In the genomic region with DNA sequence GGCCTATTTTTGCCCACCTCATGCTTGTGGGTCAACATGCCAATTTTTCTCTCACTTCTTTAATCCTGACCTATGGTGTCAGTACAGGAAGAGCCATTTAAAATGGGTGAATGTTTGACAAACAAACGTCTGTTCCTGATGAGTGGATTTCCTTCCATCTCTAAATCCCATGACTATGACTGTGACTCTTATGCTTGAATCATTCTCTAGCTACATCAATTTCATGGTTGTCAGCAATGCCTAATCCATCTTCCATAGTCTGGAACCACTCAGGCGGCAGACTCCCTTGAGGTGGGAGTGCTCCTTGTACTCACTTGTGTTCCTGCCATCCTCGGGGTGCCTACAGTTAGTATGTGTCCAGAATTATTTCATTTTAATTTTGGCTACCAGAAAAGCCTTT, we compare ENCODE assay signal across 16 cellular contexts.
DNase-seq lines count a peak whose midpoint lies in the region; ATAC-seq and TF ChIP-seq lines count a peak whose summit lies in the region.
"Had no signal": no experiment of that assay in that cellular context is flagged by ENCODE, and none has a peak within 500 bp of the region (broad histone marks: within the 10 kb centered on the region; RNA-seq: fewer than 3 reads in every experiment).

No MANE protein-coding gene starts in this region.

- TF ChIP-seq CTCF in mammary epithelial cell (conservative IDR thresholded peaks at IDR 0.05 in 1 of 2, IDR thresholded peaks at IDR 0.05 in 1 of 2; ENCODE audit: extremely low read depth in 1 of 2, insufficient read depth in 1 of 2, low read depth in 1 of 2, low read length in 2 of 2) (no peak), breast epithelium (IDR thresholded peaks at IDR 0.05) (no peak), fibroblast of pulmonary artery (IDR thresholded peaks at IDR 0.05; ENCODE audit: low read length, missing control alignments) (no peak)

- H4K20me1 ChIP-seq in mammary epithelial cell (ENCODE audit: insufficient read depth, low read length): no peaks in the 10 kb centered on the region

- H3K4me3 ChIP-seq in mammary epithelial cell (replicated peaks in 1 of 3; ENCODE audit: insufficient read depth in 1 of 3, low read depth in 2 of 3, low read length in 3 of 3) (no peak overlapping the region), breast epithelium (no peak overlapping the region), fibroblast of pulmonary artery (replicated peaks; ENCODE audit: low read depth, low read length) (no peak overlapping the region)
- H3K4me3 ChIP-seq: esophagus squamous epithelium, mucosa of descending colon, transverse colon had no signal

- H3K27me3 ChIP-seq in mammary epithelial cell (ENCODE audit: insufficient read depth, low read length): no peaks in the 10 kb centered on the region
- H3K27me3 ChIP-seq in breast epithelium: peaks cover 0 to 49% of the 10 kb centered on the region in 2 donors
- H3K27me3 ChIP-seq: esophagus squamous epithelium, transverse colon had no signal

- H3K79me2 ChIP-seq in mammary epithelial cell (ENCODE audit: insufficient read depth, low read length): no peaks in the 10 kb centered on the region

- CTCF ChIA-PET in mammary epithelial cell (lab: Charles Lee; ENCODE audit: low non-redundant PET): no interaction called here

- no peak overlapping the region for H3K9ac ChIP-seq in mammary epithelial cell (ENCODE audit: insufficient read depth, low read length)

- intact Hi-C loops in mammary epithelial cell (cut with micrococcal nuclease): no loop called here
- intact Hi-C loops in breast epithelium (cut with DNase I; ENCODE audit: low total_unique reads): no loop called here

- H3K4me2 ChIP-seq in mammary epithelial cell (ENCODE audit: insufficient read depth, low read depth, low read length): no peak overlapping the region

- ATAC-seq in HG03025 (IDR thresholded peaks at IDR 0.05; ENCODE audit: low FRiP score, unreplicated experiment) (no peak), GM21390 (IDR thresholded peaks at IDR 0.05; ENCODE audit: unreplicated experiment) (no peak)
- ATAC-seq: mucosa of descending colon, Right ventricle myocardium inferior had no signal

- no peak overlapping the region for H2AFZ ChIP-seq in mammary epithelial cell (ENCODE audit: low read depth, low read length)

- TF ChIP-seq POLR2A in breast epithelium (IDR thresholded peaks at IDR 0.05): no peak

- DNase-seq in mammary epithelial cell (peak; percentile 2), breast epithelium (ENCODE audit: low spot score in 2 of 2) (no peak), SK-MEL-5 (ENCODE audit: low read depth, low spot score) (peak; percentile 92), fibroblast of pulmonary artery (ENCODE audit: low read depth) (peak; percentile 3), stromal cell of bone marrow (ENCODE audit: low read depth) (peak; percentile 37), NCI-H2227 treated with DMSO at 0.1 percent for 48 hours (lab: John Stamatoyannopoulos, UW) (no peak)
- DNase-seq: activated naive CD4-positive, alpha-beta T cell treated with anti-CD3 and anti-CD28 coated beads for 36 hours; cerebellar nuclear complex; esophagus squamous epithelium; mucosa of descending colon; NCI-H1436; NCI-H774; transverse colon had no signal

- dilution Hi-C loops in mammary epithelial cell (cut with HindIII; ENCODE audit: low sequenced_read_pairs): no loop called here

- H3K27ac ChIP-seq in mammary epithelial cell (ENCODE audit: insufficient read depth, low read depth, low read length): no peak overlapping the region
- H3K27ac ChIP-seq in breast epithelium: no peak overlapping the region
- H3K27ac ChIP-seq: esophagus squamous epithelium, transverse colon had no signal

- in situ Hi-C loops in mammary epithelial cell (cut with MboI; ENCODE audit: low sequenced_read_pairs in 2 of 2): no loop called here
- in situ Hi-C loops in SK-MEL-5 (cut with HindIII; ENCODE audit: low pct_unique_long_range_greater_than_20kb, low sequenced_read_pairs): no loop called here

- no peaks in the 10 kb centered on the region for H3K36me3 ChIP-seq in mammary epithelial cell (ENCODE audit: insufficient read depth, low read length)
- H3K36me3 ChIP-seq in breast epithelium: no peaks in the 10 kb centered on the region
- H3K36me3 ChIP-seq: esophagus squamous epithelium, transverse colon had no signal

- no peaks in the 10 kb centered on the region for H3K9me3 ChIP-seq in mammary epithelial cell (replicated peaks; ENCODE audit: insufficient read depth, low read length)
- no peaks in the 10 kb centered on the region for H3K9me3 ChIP-seq in breast epithelium
- H3K9me3 ChIP-seq: esophagus squamous epithelium, mucosa of descending colon, transverse colon had no signal

- WGBS in mammary epithelial cell (ENCODE audit: low coverage, missing lambda C conversion rate): 59% methylated on average over 3 of the region's 3 CpGs

- BruUV-seq in mammary epithelial cell (replicated peaks; lab: Mats Ljungman, UMichigan): no TSS peak

- no peaks in the 10 kb centered on the region for H3K4me1 ChIP-seq in mammary epithelial cell (ENCODE audit: insufficient read depth, low read length)
- no peaks in the 10 kb centered on the region for H3K4me1 ChIP-seq in breast epithelium
- H3K4me1 ChIP-seq: esophagus squamous epithelium, transverse colon had no signal

Comparison
In these comparisons a context has a peak if more than half of its experiments do, and no peak if none do; other contexts are left out.
1. DNase-seq: peak in mammary epithelial cell (single experiment), SK-MEL-5 (single experiment), fibroblast of pulmonary artery (single experiment) and stromal cell of bone marrow (single experiment); none in breast epithelium (0 of 2) and NCI-H2227 treated with DMSO at 0.1 percent for 48 hours (single experiment).